Comparison of ENCODE assay signal across 1 cellular context in the genomic region with DNA sequence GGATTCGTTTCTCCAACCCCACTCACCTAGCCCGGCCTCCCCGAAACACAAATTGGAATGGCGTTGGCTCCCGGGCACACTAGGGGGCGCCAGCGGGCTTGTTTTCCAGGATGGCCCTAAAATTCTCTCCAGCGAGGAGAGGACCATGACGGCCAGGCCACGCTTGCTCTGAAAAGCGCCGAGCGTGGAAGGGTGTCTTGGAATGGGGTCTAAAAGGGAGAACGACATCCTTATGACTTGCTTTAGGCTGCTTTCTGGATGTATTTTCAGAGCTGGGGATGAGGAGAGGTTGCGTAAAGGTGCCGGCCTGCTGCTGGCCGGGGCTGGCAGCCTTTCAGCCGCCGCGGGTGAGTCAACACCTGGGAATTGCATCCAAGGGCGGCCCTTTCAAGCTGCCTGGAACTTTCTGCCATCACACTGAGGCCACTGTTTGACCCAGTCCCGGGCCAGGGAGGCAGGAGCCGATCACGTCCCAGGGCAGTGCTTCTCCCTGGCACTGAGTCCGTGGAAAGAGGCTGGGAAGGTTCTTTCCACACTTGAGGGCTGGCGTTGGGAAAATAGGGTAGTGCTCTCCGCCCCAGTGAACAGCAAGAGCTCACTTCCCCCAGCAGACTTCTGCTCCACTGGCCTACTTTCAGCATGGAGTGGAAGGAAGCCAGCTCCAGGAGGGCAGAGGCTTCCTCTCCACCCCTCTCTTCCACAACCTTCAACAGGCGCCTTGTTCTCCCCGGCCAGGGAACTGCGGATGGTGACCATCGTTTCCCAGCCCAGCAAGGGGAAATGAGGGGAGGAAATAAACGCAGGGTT.
TF ChIP-seq lines count a peak whose summit lies in the region.

No MANE protein-coding gene starts in this region.

TF ChIP-seq in HepG2, 621 proteins besides CTCF, POLR2A, EP300 and RAD21 (continued from another document):
- TF ChIP-seq, protein P1, sequence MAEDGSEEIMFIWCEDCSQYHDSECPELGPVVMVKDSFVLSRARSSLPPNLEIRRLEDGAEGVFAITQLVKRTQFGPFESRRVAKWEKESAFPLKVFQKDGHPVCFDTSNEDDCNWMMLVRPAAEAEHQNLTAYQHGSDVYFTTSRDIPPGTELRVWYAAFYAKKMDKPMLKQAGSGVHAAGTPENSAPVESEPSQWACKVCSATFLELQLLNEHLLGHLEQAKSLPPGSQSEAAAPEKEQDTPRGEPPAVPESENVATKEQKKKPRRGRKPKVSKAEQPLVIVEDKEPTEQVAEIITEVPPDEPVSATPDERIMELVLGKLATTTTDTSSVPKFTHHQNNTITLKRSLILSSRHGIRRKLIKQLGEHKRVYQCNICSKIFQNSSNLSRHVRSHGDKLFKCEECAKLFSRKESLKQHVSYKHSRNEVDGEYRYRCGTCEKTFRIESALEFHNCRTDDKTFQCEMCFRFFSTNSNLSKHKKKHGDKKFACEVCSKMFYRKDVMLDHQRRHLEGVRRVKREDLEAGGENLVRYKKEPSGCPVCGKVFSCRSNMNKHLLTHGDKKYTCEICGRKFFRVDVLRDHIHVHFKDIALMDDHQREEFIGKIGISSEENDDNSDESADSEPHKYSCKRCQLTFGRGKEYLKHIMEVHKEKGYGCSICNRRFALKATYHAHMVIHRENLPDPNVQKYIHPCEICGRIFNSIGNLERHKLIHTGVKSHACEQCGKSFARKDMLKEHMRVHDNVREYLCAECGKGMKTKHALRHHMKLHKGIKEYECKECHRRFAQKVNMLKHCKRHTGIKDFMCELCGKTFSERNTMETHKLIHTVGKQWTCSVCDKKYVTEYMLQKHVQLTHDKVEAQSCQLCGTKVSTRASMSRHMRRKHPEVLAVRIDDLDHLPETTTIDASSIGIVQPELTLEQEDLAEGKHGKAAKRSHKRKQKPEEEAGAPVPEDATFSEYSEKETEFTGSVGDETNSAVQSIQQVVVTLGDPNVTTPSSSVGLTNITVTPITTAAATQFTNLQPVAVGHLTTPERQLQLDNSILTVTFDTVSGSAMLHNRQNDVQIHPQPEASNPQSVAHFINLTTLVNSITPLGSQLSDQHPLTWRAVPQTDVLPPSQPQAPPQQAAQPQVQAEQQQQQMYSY (CRISPR knock-in tag; IDR thresholded peaks at IDR 0.05) = peak; percentile 72
- TF ChIP-seq MYNN (CRISPR knock-in tag; IDR thresholded peaks at IDR 0.05; ENCODE audit: low read depth) = no peak; the same call in 1 of the 2 replicates
- no peak for TF ChIP-seq HNF4G (IDR thresholded peaks at IDR 0.05; ENCODE audit: borderline replicate concordance, low read depth, low read length)
- peak; percentile 71; the same call in 1 of the 2 replicates for TF ChIP-seq HNF4G (CRISPR knock-in tag; IDR thresholded peaks at IDR 0.05; ENCODE audit: borderline replicate concordance, low read depth)
- TF ChIP-seq ZNF430 (CRISPR knock-in tag; IDR thresholded peaks at IDR 0.05) = peak; percentile 89; the same call in 1 of the 2 replicates
- TF ChIP-seq U2AF2 (IDR thresholded peaks at IDR 0.05; ENCODE audit: low read depth, low read length) = no peak
- TF ChIP-seq RBM22 (optimal IDR thresholded peaks at IDR 0.05; ENCODE audit: low read length) = no peak
- TF ChIP-seq ZBTB8A (CRISPR knock-in tag; IDR thresholded peaks at IDR 0.05; ENCODE audit: borderline replicate concordance, low read depth) = no peak; the same call in 1 of the 2 replicates
- peak; percentile 38; the same call in 1 of the 2 replicates for TF ChIP-seq THAP11 (CRISPR knock-in tag; IDR thresholded peaks at IDR 0.05)
- no peak for TF ChIP-seq NFATC3 (CRISPR knock-in tag; IDR thresholded peaks at IDR 0.05)
- peak; percentile 69; the same call in 1 of the 2 replicates for TF ChIP-seq ERF (CRISPR knock-in tag; IDR thresholded peaks at IDR 0.05)
- TF ChIP-seq, protein P2, sequence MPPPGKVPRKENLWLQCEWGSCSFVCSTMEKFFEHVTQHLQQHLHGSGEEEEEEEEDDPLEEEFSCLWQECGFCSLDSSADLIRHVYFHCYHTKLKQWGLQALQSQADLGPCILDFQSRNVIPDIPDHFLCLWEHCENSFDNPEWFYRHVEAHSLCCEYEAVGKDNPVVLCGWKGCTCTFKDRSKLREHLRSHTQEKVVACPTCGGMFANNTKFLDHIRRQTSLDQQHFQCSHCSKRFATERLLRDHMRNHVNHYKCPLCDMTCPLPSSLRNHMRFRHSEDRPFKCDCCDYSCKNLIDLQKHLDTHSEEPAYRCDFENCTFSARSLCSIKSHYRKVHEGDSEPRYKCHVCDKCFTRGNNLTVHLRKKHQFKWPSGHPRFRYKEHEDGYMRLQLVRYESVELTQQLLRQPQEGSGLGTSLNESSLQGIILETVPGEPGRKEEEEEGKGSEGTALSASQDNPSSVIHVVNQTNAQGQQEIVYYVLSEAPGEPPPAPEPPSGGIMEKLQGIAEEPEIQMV (CRISPR knock-in tag; IDR thresholded peaks at IDR 0.05; ENCODE audit: low read depth) = 0 out of 2 replicates have a peak, but pooled peaks have one; percentile 53
- peak; percentile 36; the same call in 1 of the 2 replicates for TF ChIP-seq KLF12 (CRISPR knock-in tag; IDR thresholded peaks at IDR 0.05; ENCODE audit: borderline replicate concordance)
- peak; percentile 81; the same call in 1 of the 2 replicates for TF ChIP-seq YEATS4 (CRISPR knock-in tag; IDR thresholded peaks at IDR 0.05; ENCODE audit: borderline replicate concordance)
